21 cellular contexts compared by ENCODE assay signal in the genomic region with DNA sequence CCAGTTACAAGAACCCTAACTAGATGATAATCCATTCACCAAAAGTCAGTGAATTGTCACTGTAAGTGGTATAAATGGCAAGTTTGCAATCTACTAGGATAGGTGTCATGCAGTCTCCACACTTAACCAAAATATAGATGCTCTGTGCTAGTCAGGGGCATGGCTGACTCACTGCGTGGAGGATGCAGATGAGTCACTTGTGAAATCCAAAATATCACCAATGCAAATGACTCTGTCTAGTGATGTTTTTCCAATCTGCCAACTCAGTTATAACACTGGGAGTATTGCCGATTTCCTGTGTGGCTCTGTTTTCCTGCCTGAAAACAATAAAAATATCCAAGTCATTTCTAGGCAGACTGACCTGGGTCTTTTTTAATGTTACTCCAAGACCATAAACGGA. TPM values are rescaled to one million over a fixed set of nuclear protein-coding genes. Genes with fewer than 3 reads are reported as not detected.
DNase-seq lines count a peak whose midpoint lies in the region; ATAC-seq and TF ChIP-seq lines count a peak whose summit lies in the region.
"Had no signal": no experiment of that assay in that cellular context is flagged by ENCODE, and none has a peak within 500 bp of the region (broad histone marks: within the 10 kb centered on the region; RNA-seq: fewer than 3 reads in every experiment).

No MANE protein-coding gene starts in this region.

- no peak overlapping the region for H3K4me3 Mint-ChIP-seq in naive thymus-derived CD8-positive, alpha-beta T cell
- H3K4me3 Mint-ChIP-seq: activated CD4-positive, alpha-beta memory T cell treated with anti-CD3 and anti-CD28 coated beads for 36 hours; activated naive CD4-positive, alpha-beta T cell treated with anti-CD3 and anti-CD28 coated beads, Interleukin-2, amount 10 ng/mL, durations not matched to agents 7 days and 5 days; dendritic cell treated with granulocyte-macrophage colony-stimulating factor and Interleukin-4, amounts not matched to agents 40 ng/mL and 50 ng/mL, for 4 days had no signal

- H3K4me3 ChIP-seq in MG63 (no peak overlapping the region), fibroblast of mammary gland (ENCODE audit: control insufficient read depth, low read depth, low read length) (no peak overlapping the region)
- H3K4me3 ChIP-seq: BLaER1 treated with 17β-estradiol and CSF1 and Interleukin-3, amounts not matched to agents 10 nM and 100 nM; body of pancreas; uterus had no signal

- no peak for ATAC-seq in HG03039 (IDR thresholded peaks at IDR 0.05; ENCODE audit: unreplicated experiment)
- no peak for ATAC-seq in HG02840 (IDR thresholded peaks at IDR 0.05; ENCODE audit: low FRiP score, unreplicated experiment)
- no peak for ATAC-seq in naive thymus-derived CD8-positive, alpha-beta T cell
- ATAC-seq: body of pancreas had no signal

- peaks cover 3 to 29% (median 13%) of the 10 kb centered on the region in 5 donors for H3K27me3 Mint-ChIP-seq in naive thymus-derived CD8-positive, alpha-beta T cell
- H3K27me3 Mint-ChIP-seq: activated CD4-positive, alpha-beta memory T cell treated with anti-CD3 and anti-CD28 coated beads for 36 hours; activated naive CD4-positive, alpha-beta T cell treated with anti-CD3 and anti-CD28 coated beads, Interleukin-2, amount 10 ng/mL, durations not matched to agents 7 days and 5 days; dendritic cell treated with granulocyte-macrophage colony-stimulating factor and Interleukin-4, amounts not matched to agents 40 ng/mL and 50 ng/mL, for 4 days had no signal

- no peaks in the 10 kb centered on the region for H3K9me3 ChIP-seq in MG63
- H3K9me3 ChIP-seq: body of pancreas, uterus had no signal

- no peaks in the 10 kb centered on the region for H3K27me3 ChIP-seq in MG63
- H3K27me3 ChIP-seq: BLaER1 treated with 17β-estradiol and CSF1 and Interleukin-3, amounts not matched to agents 10 nM and 100 nM; body of pancreas; uterus had no signal

- DNase-seq in DMS53 treated with DMSO at 0.1 percent for 48 hours (lab: John Stamatoyannopoulos, UW; ENCODE audit: unreplicated experiment), result peak; percentile 25
- DNase-seq in MG63, result peak; percentile 13
- peak; percentile 79 for DNase-seq in fibroblast of mammary gland (ENCODE audit: low read depth)
- peak; percentile 67 for DNase-seq in stromal cell of bone marrow (ENCODE audit: low read depth)
- no peak for DNase-seq in naive thymus-derived CD8-positive, alpha-beta T cell
- DNase-seq: activated CD4-positive, alpha-beta memory T cell treated with anti-CD3 and anti-CD28 coated beads for 36 hours; activated naive CD4-positive, alpha-beta T cell treated with anti-CD3 and anti-CD28 coated beads, Interleukin-2, amount 10 ng/mL, durations not matched to agents 7 days and 5 days; body of pancreas; GOT3; IMR-90; NCI-H2029 treated with DMSO at 0.1 percent for 48 hours; NCI-H510A treated with DMSO at 0.1 percent for 48 hours; stimulated activated CD4-positive, alpha-beta T cell treated with anti-CD3 and anti-CD28 coated beads, Interleukin-2, amount 100 ng/mL, for 48 hours; uterus had no signal

- H3K4me1 Mint-ChIP-seq in naive thymus-derived CD8-positive, alpha-beta T cell, result no peaks in the 10 kb centered on the region
- H3K4me1 Mint-ChIP-seq: activated naive CD4-positive, alpha-beta T cell treated with anti-CD3 and anti-CD28 coated beads, Interleukin-2, amount 10 ng/mL, durations not matched to agents 7 days and 5 days had no signal

- POLR2A ChIA-PET in naive thymus-derived CD8-positive, alpha-beta T cell (lab: Charles Lee), result no interaction called here

- no peaks in the 10 kb centered on the region for H3K36me3 Mint-ChIP-seq in naive thymus-derived CD8-positive, alpha-beta T cell
- H3K36me3 Mint-ChIP-seq: activated CD4-positive, alpha-beta memory T cell treated with anti-CD3 and anti-CD28 coated beads for 36 hours; activated naive CD4-positive, alpha-beta T cell treated with anti-CD3 and anti-CD28 coated beads, Interleukin-2, amount 10 ng/mL, durations not matched to agents 7 days and 5 days had no signal

- TF ChIP-seq CTCF in fibroblast of mammary gland (conservative IDR thresholded peaks at IDR 0.05; ENCODE audit: control insufficient read depth, insufficient read depth, low read depth, low read length), result no peak

- peak overlapping the region in 1 of 10 donors; percentile 37 for H3K27ac Mint-ChIP-seq in naive thymus-derived CD8-positive, alpha-beta T cell
- H3K27ac Mint-ChIP-seq: activated CD4-positive, alpha-beta memory T cell treated with anti-CD3 and anti-CD28 coated beads for 36 hours; activated naive CD4-positive, alpha-beta T cell treated with anti-CD3 and anti-CD28 coated beads, Interleukin-2, amount 10 ng/mL, durations not matched to agents 7 days and 5 days; dendritic cell treated with granulocyte-macrophage colony-stimulating factor and Interleukin-4, amounts not matched to agents 40 ng/mL and 50 ng/mL, for 4 days had no signal

- peaks cover 0 to 19% (median 8%) of the 10 kb centered on the region in 9 donors for H3K9me3 Mint-ChIP-seq in naive thymus-derived CD8-positive, alpha-beta T cell

- H3K36me3 ChIP-seq in MG63, result no peaks in the 10 kb centered on the region
- H3K36me3 ChIP-seq: BLaER1 treated with 17β-estradiol and CSF1 and Interleukin-3, amounts not matched to agents 10 nM and 100 nM; uterus had no signal

RNA-seq across cellular contexts. Expression of a gene that starts 47.8 kb away (rescaled TPM):
- total RNA-seq in MG63 (2014; rRNA removed; shearing (Covaris generic); ENCODE audit: low replicate concordance), result not detected in 2 replicates
- total RNA-seq in naive thymus-derived CD8-positive, alpha-beta T cell, result not detected
- polyA plus RNA-seq in naive thymus-derived CD8-positive, alpha-beta T cell, result not detected
- total RNA-seq: activated CD4-positive, alpha-beta memory T cell treated with anti-CD3 and anti-CD28 coated beads for 36 hours; body of pancreas; IMR-90; lower leg skin; osteocyte; T-helper 1 cell treated with Interleukin-12 subunit alpha and Interleukin-12 subunit beta and Interleukin-4 antibody, amounts not matched to agents 30 ng/mL and 1 ng/mL, for 36 hours had no signal
- polyA plus RNA-seq: IMR-90 had no signal

Comparison
In these comparisons a context has a peak if more than half of its experiments do, and no peak if none do; other contexts are left out.
1. DNase-seq: peak in DMS53 treated with DMSO at 0.1 percent for 48 hours (single experiment), MG63 (single experiment), fibroblast of mammary gland (single experiment) and stromal cell of bone marrow (single experiment); none in naive thymus-derived CD8-positive, alpha-beta T cell (0 of 10).